Comparison of ENCODE assay signal across 23 cellular contexts in the genomic region with DNA sequence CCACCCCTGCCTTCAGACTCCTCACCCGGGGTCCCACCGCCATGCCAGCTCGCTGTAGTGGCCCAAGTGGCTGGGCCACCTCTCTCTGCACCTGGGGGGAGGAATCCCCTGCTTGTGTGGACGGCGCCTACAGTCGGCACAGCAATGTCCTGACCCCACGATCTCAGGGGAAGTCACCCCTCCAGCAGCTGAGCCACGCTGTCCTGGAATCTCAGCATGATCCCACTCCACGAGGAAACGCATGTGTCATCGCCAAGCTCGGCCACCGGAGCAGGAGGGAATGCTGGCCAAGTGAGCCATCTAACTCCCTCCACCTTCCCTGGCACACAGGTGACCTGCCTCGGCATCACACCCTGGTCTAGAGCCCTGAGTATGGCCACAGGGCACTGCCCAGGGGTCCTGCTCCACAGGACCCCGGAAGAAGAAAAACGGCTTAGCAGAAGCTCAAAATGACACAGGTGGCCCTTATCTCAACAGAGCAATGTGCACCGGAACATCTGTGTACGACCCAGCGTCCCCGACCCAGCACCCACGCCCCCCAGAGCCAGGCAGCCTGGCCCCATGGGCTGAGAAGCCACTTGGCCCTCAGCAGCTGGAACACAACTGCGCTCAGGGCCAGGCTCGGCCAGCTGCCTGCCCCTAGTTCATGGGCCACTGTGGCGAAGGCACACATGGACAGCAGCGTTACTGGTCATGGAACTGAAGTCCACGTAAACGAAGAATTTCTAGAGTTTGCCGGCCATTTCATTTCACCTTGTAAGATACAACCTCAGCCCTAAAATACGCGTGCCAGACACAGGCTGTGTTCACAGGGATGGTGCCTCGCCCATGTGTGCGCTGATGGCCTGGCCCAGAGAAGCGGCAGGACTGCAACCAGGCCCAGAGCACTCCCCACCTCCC. TPM values are rescaled to one million over a fixed set of nuclear protein-coding genes. Genes with fewer than 3 reads are reported as not detected.
DNase-seq lines count a peak whose midpoint lies in the region; ATAC-seq and TF ChIP-seq lines count a peak whose summit lies in the region.
"Had no signal": no experiment of that assay in that cellular context is flagged by ENCODE, and none has a peak within 500 bp of the region (broad histone marks: within the 10 kb centered on the region; RNA-seq: fewer than 3 reads in every experiment).

No MANE protein-coding gene starts in this region.

- POLR2A ChIA-PET in IMR-90 (lab: Charles Lee; ENCODE audit: unreplicated experiment) = no interaction called here

- ATAC-seq in IMR-90 (ENCODE audit: low read depth) (no peak), HG03457 (IDR thresholded peaks at IDR 0.05; ENCODE audit: unreplicated experiment) (no peak)
- ATAC-seq: CD8-positive, alpha-beta T cell; GM12878 had no signal

- H3K27me3 ChIP-seq in BLaER1 (no peaks in the 10 kb centered on the region), IMR-90 (ENCODE audit: control insufficient read depth, insufficient read depth, low read length) (no peaks in the 10 kb centered on the region), osteoblast (ENCODE audit: insufficient read depth, low read length) (no peaks in the 10 kb centered on the region), hepatocyte (no peaks in the 10 kb centered on the region)
- H3K27me3 ChIP-seq in effector memory CD4-positive, alpha-beta T cell (replicated peaks; ENCODE audit: control insufficient read depth, insufficient read depth, low read length, poor library complexity, severe bottlenecking) = no peaks in the 10 kb centered on the region

- no peak overlapping the region for H3K23ac ChIP-seq in IMR-90 (ENCODE audit: low read depth, low read length)

- dilution Hi-C loops in IMR-90 (cut with HindIII; ENCODE audit: low sequenced_read_pairs, unreplicated experiment) = no loop called here

- H2BK15ac ChIP-seq in IMR-90 (ENCODE audit: low read depth, low read length) = no peak overlapping the region

- H3K36me3 ChIP-seq in BLaER1 (peaks cover 90% of the 10 kb centered on the region), IMR-90 (ENCODE audit: control insufficient read depth, insufficient read depth, low read length) (peaks cover 33% of the 10 kb centered on the region), osteoblast (ENCODE audit: insufficient read depth, low read length) (peaks cover 9% of the 10 kb centered on the region), hepatocyte (replicated peaks; ENCODE audit: insufficient read depth, low read depth) (no peaks in the 10 kb centered on the region)
- H3K36me3 ChIP-seq in effector memory CD4-positive, alpha-beta T cell (ENCODE audit: control insufficient read depth, insufficient read depth, low read length) = peaks cover 22% of the 10 kb centered on the region

- TF ChIP-seq RAD21 in IMR-90 (IDR thresholded peaks at IDR 0.05; ENCODE audit: low read length) = no peak

- no peak overlapping the region for H2AK5ac ChIP-seq in IMR-90 (ENCODE audit: low read depth, low read length)

- H2AK9ac ChIP-seq in IMR-90 (replicated peaks; ENCODE audit: low read depth, low read length, poor library complexity) = peak overlapping the region; percentile 65

- H3K79me2 ChIP-seq in osteoblast (ENCODE audit: insufficient read depth, low read length) (no peaks in the 10 kb centered on the region), hepatocyte (no peaks in the 10 kb centered on the region)

- H3K4me2 ChIP-seq in BLaER1 (peak overlapping the region; percentile 37), IMR-90 (ENCODE audit: low read depth, low read length) (no peak overlapping the region), osteoblast (ENCODE audit: insufficient read depth, low read length) (no peak overlapping the region), hepatocyte (no peak overlapping the region)
- H3K4me2 ChIP-seq: KMS-11 had no signal

- H3K9ac ChIP-seq in BLaER1 (no peak overlapping the region), IMR-90 (ENCODE audit: low read depth, low read length) (no peak overlapping the region)
- H3K9ac ChIP-seq: KMS-11 had no signal

- H4K91ac ChIP-seq in IMR-90 (ENCODE audit: insufficient read depth, low read depth, low read length) = no peak overlapping the region

- H3K9me1 ChIP-seq in IMR-90 (ENCODE audit: insufficient read depth, low read length) = peaks cover 5% of the 10 kb centered on the region; the same call in 1 of the 2 replicates

- no TSS peak for BruUV-seq in IMR-90 (replicated peaks; lab: Mats Ljungman, UMichigan)

- CTCF ChIA-PET in IMR-90 (lab: Yijun Ruan, JAX) = no interaction called here

- DNase-seq in IMR-90 (no peak), ecto neural progenitor cell (ENCODE audit: low spot score) (peak; percentile 32), osteoblast (ENCODE audit: insufficient read length, low spot score, missing footprints) (peak; percentile 79), hepatocyte (ENCODE audit: low spot score) (no peak), NCI-H446 (lab: John Stamatoyannopoulos, UW) (no peak)
- no peak for DNase-seq in effector memory CD4-positive, alpha-beta T cell
- DNase-seq: C1 segment of cervical spinal cord; Caco-2; CD8-positive, alpha-beta T cell; EL; GDM1; MM.1S; NCI-H2081; NCI-H2227 treated with DMSO at 0.1 percent for 48 hours; NCI-H510A; NCI-H69; RPMI8226; SHP77 had no signal

- H2AFZ ChIP-seq in IMR-90 (replicated peaks; ENCODE audit: low read length, poor library complexity) = no peak overlapping the region
- no peak overlapping the region for H2AFZ ChIP-seq in osteoblast (ENCODE audit: low read length)
- no peak overlapping the region for H2AFZ ChIP-seq in hepatocyte

- peaks cover 35% of the 10 kb centered on the region for H3K4me1 ChIP-seq in BLaER1
- no peaks in the 10 kb centered on the region for H3K4me1 ChIP-seq in IMR-90 (ENCODE audit: control insufficient read depth, insufficient read depth, low read length)
- H3K4me1 ChIP-seq in osteoblast (ENCODE audit: insufficient read depth, low read length) = peaks cover 12% of the 10 kb centered on the region
- no peaks in the 10 kb centered on the region for H3K4me1 ChIP-seq in hepatocyte (ENCODE audit: insufficient read depth)
- peaks cover 1% of the 10 kb centered on the region for H3K4me1 ChIP-seq in effector memory CD4-positive, alpha-beta T cell (ENCODE audit: control insufficient read depth, insufficient read depth, low read length, poor library complexity, severe bottlenecking)
- H3K4me1 ChIP-seq: Caco-2 had no signal

- no peak overlapping the region for H3K4ac ChIP-seq in IMR-90 (ENCODE audit: low read depth, low read length)

- no peak overlapping the region for H2BK20ac ChIP-seq in IMR-90 (ENCODE audit: low read depth, low read length)

- no peak overlapping the region for H3K27ac ChIP-seq in BLaER1
- no peak overlapping the region for H3K27ac ChIP-seq in IMR-90 (ENCODE audit: insufficient read depth, low read length)
- H3K27ac ChIP-seq in osteoblast (ENCODE audit: low read depth, low read length) = no peak overlapping the region
- no peak overlapping the region for H3K27ac ChIP-seq in hepatocyte
- no peak overlapping the region for H3K27ac ChIP-seq in effector memory CD4-positive, alpha-beta T cell (ENCODE audit: insufficient read depth, low read length, poor library complexity, severe bottlenecking)
- H3K27ac ChIP-seq: KMS-11, SK-N-MC had no signal

- no peak overlapping the region for H2BK5ac ChIP-seq in IMR-90 (ENCODE audit: low read depth, low read length, poor library complexity, severe bottlenecking)

- 86% methylated on average over 15 of the region's 33 CpGs; no CpG with 5 or more reads in 1 of the 2 experiments for WGBS in IMR-90 (ENCODE audit: extremely low coverage in 2 of 2, insufficient read length in 1 of 2), 2 experiments
- 93% methylated on average over 32 of the region's 33 CpGs for WGBS in hepatocyte (ENCODE audit: low lambda C conversion rate, missing lambda C conversion rate)

- H4K5ac ChIP-seq in IMR-90 (ENCODE audit: low read depth, low read length) = no peak overlapping the region

- TF ChIP-seq CTCF in IMR-90 (conservative IDR thresholded peaks at IDR 0.05; ENCODE audit: low read depth, low read length) (no peak), osteoblast (IDR thresholded peaks at IDR 0.05; ENCODE audit: extremely low read depth, low read depth, low read length) (no peak), hepatocyte (IDR thresholded peaks at IDR 0.05; ENCODE audit: poor library complexity) (no peak)

- H3K14ac ChIP-seq in IMR-90 (replicated peaks; ENCODE audit: low read depth, low read length) = no peak overlapping the region

- H3K4me3 ChIP-seq in BLaER1 (no peak overlapping the region), IMR-90 (ENCODE audit: insufficient read depth, low read depth, low read length) (no peak overlapping the region), osteoblast (ENCODE audit: insufficient read depth, low read length) (no peak overlapping the region), hepatocyte (no peak overlapping the region)
- no peak overlapping the region for H3K4me3 ChIP-seq in effector memory CD4-positive, alpha-beta T cell (ENCODE audit: insufficient read depth, low read depth, low read length, poor library complexity, severe bottlenecking)
- H3K4me3 ChIP-seq: GM12878, SK-N-MC had no signal

- H2BK120ac ChIP-seq in IMR-90 (ENCODE audit: low read depth, low read length) = no peak overlapping the region

- H4K20me1 ChIP-seq in BLaER1 = peaks cover 68% of the 10 kb centered on the region
- H4K20me1 ChIP-seq in IMR-90 (ENCODE audit: insufficient read depth, low read length) = peaks cover 8% of the 10 kb centered on the region
- H4K20me1 ChIP-seq in osteoblast (ENCODE audit: insufficient read depth, low read length) = peaks cover 13% of the 10 kb centered on the region
- no peaks in the 10 kb centered on the region for H4K20me1 ChIP-seq in hepatocyte (ENCODE audit: insufficient read depth, poor library complexity, severe bottlenecking)

- no peak for TF ChIP-seq POLR2A in IMR-90 (IDR thresholded peaks at IDR 0.05; ENCODE audit: low read depth, low read length)

- H4K8ac ChIP-seq in IMR-90 (ENCODE audit: low read depth in 2 of 2, low read length in 2 of 2) = no peak overlapping the region

- H3K9me3 ChIP-seq in BLaER1 (no peaks in the 10 kb centered on the region), IMR-90 (ENCODE audit: control insufficient read depth, insufficient read depth, low read length) (no peaks in the 10 kb centered on the region), osteoblast (ENCODE audit: low read depth, low read length) (no peaks in the 10 kb centered on the region), hepatocyte (ENCODE audit: low read depth) (no peaks in the 10 kb centered on the region)
- no peaks in the 10 kb centered on the region for H3K9me3 ChIP-seq in effector memory CD4-positive, alpha-beta T cell (ENCODE audit: control insufficient read depth, low read length)
- H3K9me3 ChIP-seq: Caco-2 had no signal

- peaks cover 0 to 8% of the 10 kb centered on the region in 2 experiments; a peak in 1 of 4 replicates for H3K79me1 ChIP-seq in IMR-90 (ENCODE audit: low read depth in 1 of 2, low read length in 2 of 2)

- H3K56ac ChIP-seq in IMR-90 (ENCODE audit: extremely low read depth, insufficient read depth, low read length) = no peak overlapping the region

- H3K18ac ChIP-seq in IMR-90 (ENCODE audit: low read depth, low read length) = no peak overlapping the region

- in situ Hi-C loops in IMR-90 (cut with MboI; ENCODE audit: low sequenced_read_pairs) = loop anchor here (25.0 kb wide), 1 partner anchor 318 kb away; a partner anchor contains a TSS

- no peaks in the 10 kb centered on the region for H3K9me2 ChIP-seq in hepatocyte (replicated peaks; ENCODE audit: insufficient read depth)

- intact Hi-C loops in IMR-90 (cut with micrococcal nuclease) = no loop called here

RNA-seq across cellular contexts. Expression of a gene that starts 23.4 kb away (rescaled TPM):
- total RNA-seq in IMR-90 (2012; rRNA removed) (19.5 and 21.1 TPM in 2 replicates), osteoblast (22.1 and 26.1 TPM in 2 replicates), hepatocyte (15.6 and 18.2 TPM in 2 replicates)
- polyA plus RNA-seq in IMR-90 (2012; rRNA removed) (8.2 and 8.6 TPM in 2 replicates), hepatocyte (5.0 and 7.7 TPM in 2 replicates)
- polyA plus RNA-seq in IMR-90 (2012; cell fraction: cytosol; rRNA removed) = 5.5 and 9.6 TPM in 2 replicates
- polyA plus RNA-seq in IMR-90 (2012; cell fraction: nucleus; rRNA removed; ENCODE audit: low replicate concordance) = 8.9 and 9.8 TPM in 2 replicates

RNA-seq across cellular contexts. Expression of a gene that starts 30.5 kb away (rescaled TPM):
- total RNA-seq in IMR-90 (2012; rRNA removed) = 25.3 and 33.6 TPM in 2 replicates
- polyA plus RNA-seq in IMR-90 (2012; rRNA removed) = 33.9 and 36.4 TPM in 2 replicates
- polyA plus RNA-seq in IMR-90 (2012; cell fraction: cytosol; rRNA removed) = 38.7 and 47.1 TPM in 2 replicates
- 63.9 and 70.8 TPM in 2 replicates for polyA plus RNA-seq in IMR-90 (2012; cell fraction: nucleus; rRNA removed; ENCODE audit: low replicate concordance)
- 29.0 and 32.1 TPM in 2 replicates for total RNA-seq in osteoblast
- total RNA-seq in hepatocyte = 33.6 and 36.4 TPM in 2 replicates
- 35.2 and 42.5 TPM in 2 replicates for polyA plus RNA-seq in hepatocyte

Comparison
In these comparisons a context has a peak if more than half of its experiments do, and no peak if none do; other contexts are left out.
1. DNase-seq: peak in ecto neural progenitor cell (single experiment) and osteoblast (single experiment); none in IMR-90 (single experiment), hepatocyte (single experiment), NCI-H446 (0 of 2) and effector memory CD4-positive, alpha-beta T cell (0 of 3).